Comparison of ENCODE assay signal across 14 cellular contexts in the genomic region with DNA sequence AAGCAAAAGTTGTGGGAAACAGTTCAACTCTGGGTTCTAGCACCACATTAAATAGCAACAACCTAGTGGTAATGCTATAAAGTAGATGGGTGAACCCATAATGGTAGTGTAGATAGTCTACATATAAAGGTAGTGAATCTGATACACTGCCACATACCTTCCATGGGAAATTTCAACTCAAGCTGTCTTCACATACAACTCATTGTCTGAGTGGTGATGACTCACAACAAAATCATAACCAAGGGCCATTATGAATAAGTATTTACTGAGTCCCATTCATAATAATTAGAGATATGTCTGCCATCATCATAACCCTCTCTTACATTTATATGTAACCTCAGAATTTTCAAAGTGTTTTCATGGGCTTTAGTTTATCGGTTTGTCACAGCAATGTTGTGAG. TPM values are rescaled to one million over a fixed set of nuclear protein-coding genes. Genes with fewer than 3 reads are reported as not detected.
DNase-seq lines count a peak whose midpoint lies in the region; ATAC-seq and TF ChIP-seq lines count a peak whose summit lies in the region.
"Had no signal": no experiment of that assay in that cellular context is flagged by ENCODE, and none has a peak within 500 bp of the region (broad histone marks: within the 10 kb centered on the region; RNA-seq: fewer than 3 reads in every experiment).

No MANE protein-coding gene starts in this region.

- H3K4me3 Mint-ChIP-seq in glutamatergic neuron (ENCODE audit: unreplicated experiment): no peak overlapping the region
- H3K4me3 Mint-ChIP-seq: T-helper 1 cell treated with Interleukin-12 subunit alpha and Interleukin-12 subunit beta and Interleukin-4 antibody, amounts not matched to agents 30 μg/mL and 1 μg/mL, for 36 hours had no signal

- TF ChIP-seq CTCF in AG10803 (conservative IDR thresholded peaks at IDR 0.05; ENCODE audit: low read length): no peak
- no peak for TF ChIP-seq CTCF in uterus (IDR thresholded peaks at IDR 0.05)
- TF ChIP-seq CTCF in glutamatergic neuron (IDR thresholded peaks at IDR 0.05; ENCODE audit: partially characterized antibody, unreplicated experiment): no peak

- intact Hi-C loops in uterus (cut with DNase I; ENCODE audit: low total_unique reads): no loop called here
- intact Hi-C loops in right cardiac atrium (cut with DNase I): no loop called here

- ATAC-seq in GM18861 (IDR thresholded peaks at IDR 0.05; ENCODE audit: unreplicated experiment): peak; percentile 56
- peak; percentile 74 for ATAC-seq in esophagus mucosa
- ATAC-seq in right cardiac atrium: no peak

- no peaks in the 10 kb centered on the region for H3K27me3 Mint-ChIP-seq in glutamatergic neuron (ENCODE audit: unreplicated experiment)

- H3K4me1 ChIP-seq in uterus (no peaks in the 10 kb centered on the region), right cardiac atrium (ENCODE audit: control insufficient read depth, insufficient read depth, low read length) (no peaks in the 10 kb centered on the region)
- H3K4me1 ChIP-seq: esophagus squamous epithelium had no signal

- no peak overlapping the region for H3K27ac ChIP-seq in uterus
- H3K27ac ChIP-seq in right cardiac atrium (ENCODE audit: low read length): no peak overlapping the region
- H3K27ac ChIP-seq: esophagus squamous epithelium had no signal

- H3K9me3 ChIP-seq in uterus: no peaks in the 10 kb centered on the region
- no peaks in the 10 kb centered on the region for H3K9me3 ChIP-seq in right cardiac atrium (ENCODE audit: control insufficient read depth, low read length)
- H3K9me3 ChIP-seq: esophagus squamous epithelium had no signal

- WGBS in right cardiac atrium: 90% methylated on average over 1 of the region's 1 CpG

- H3K9me3 Mint-ChIP-seq in glutamatergic neuron (ENCODE audit: unreplicated experiment): peaks cover 2% of the 10 kb centered on the region
- H3K9me3 Mint-ChIP-seq: T-helper 1 cell treated with Interleukin-12 subunit alpha and Interleukin-12 subunit beta and Interleukin-4 antibody, amounts not matched to agents 30 μg/mL and 1 μg/mL, for 36 hours had no signal

- no peak overlapping the region for H3K27ac Mint-ChIP-seq in glutamatergic neuron (ENCODE audit: unreplicated experiment)
- H3K27ac Mint-ChIP-seq: T-helper 1 cell treated with Interleukin-12 subunit alpha and Interleukin-12 subunit beta and Interleukin-4 antibody, amounts not matched to agents 30 μg/mL and 1 μg/mL, for 36 hours had no signal

- DNase-seq in AG10803 (ENCODE audit: low read depth) (peak; percentile 19), LHCN-M2 (ENCODE audit: low read depth) (peak; percentile 68), uterus (no peak), right cardiac atrium (no peak), glutamatergic neuron (no peak), NCI-H1417 treated with DMSO at 0.1 percent for 48 hours (lab: John Stamatoyannopoulos, UW) (no peak)
- DNase-seq: esophagus squamous epithelium; GOT3; KBM-7; NCI-H2081 treated with DMSO at 0.1 percent for 48 hours; stimulated activated naive CD4-positive, alpha-beta T cell had no signal

- no peaks in the 10 kb centered on the region for H3K4me1 Mint-ChIP-seq in glutamatergic neuron (ENCODE audit: low read depth, unreplicated experiment)

- H3K36me3 ChIP-seq in uterus: no peaks in the 10 kb centered on the region
- H3K36me3 ChIP-seq: esophagus squamous epithelium had no signal

- TF ChIP-seq POLR2A in uterus (IDR thresholded peaks at IDR 0.05): no peak

- H3K27me3 ChIP-seq in uterus (no peaks in the 10 kb centered on the region), right cardiac atrium (ENCODE audit: control insufficient read depth, insufficient read depth) (no peaks in the 10 kb centered on the region)
- H3K27me3 ChIP-seq: esophagus squamous epithelium had no signal

- H3K4me3 ChIP-seq in AG10803 (ENCODE audit: low read length) (no peak overlapping the region), uterus (no peak overlapping the region), right cardiac atrium (ENCODE audit: low read length) (no peak overlapping the region)
- H3K4me3 ChIP-seq: esophagus squamous epithelium had no signal

- H3K36me3 Mint-ChIP-seq in glutamatergic neuron (ENCODE audit: unreplicated experiment): no peaks in the 10 kb centered on the region

RNA-seq across cellular contexts. Expression of gene EGF, which starts 34.8 kb away (rescaled TPM):
- 0.86 and 2.6 TPM in 2 replicates for total RNA-seq in LHCN-M2 (2014; rRNA removed)
- 0.97 TPM for polyA plus RNA-seq in LHCN-M2 (2012)
- total RNA-seq in esophagus mucosa: 0.24 TPM
- 1 to 10 TPM; 1.0 to 3.5 (median 1.5) TPM for total RNA-seq in uterus
- 10 to 100 TPM in 3 of 4 donors, 1 to 10 TPM in 1; 8.8 to 17.8 (median 13.6) TPM for total RNA-seq in right cardiac atrium
- polyA plus RNA-seq in right cardiac atrium: 5.3 TPM
- total RNA-seq in glutamatergic neuron (ENCODE audit: unreplicated experiment): not detected

Comparison
In these comparisons a context has a peak if more than half of its experiments do, and no peak if none do; other contexts are left out.
1. DNase-seq: peak in AG10803 (single experiment) and LHCN-M2 (single experiment); none in uterus (0 of 2), right cardiac atrium (0 of 3), glutamatergic neuron (single experiment) and NCI-H1417 treated with DMSO at 0.1 percent for 48 hours (single experiment).
2. ATAC-seq: peak in GM18861 (single experiment) and esophagus mucosa (single experiment); none in right cardiac atrium (0 of 2).